ENCODE assay signal across 22 cellular contexts in the genomic region with DNA sequence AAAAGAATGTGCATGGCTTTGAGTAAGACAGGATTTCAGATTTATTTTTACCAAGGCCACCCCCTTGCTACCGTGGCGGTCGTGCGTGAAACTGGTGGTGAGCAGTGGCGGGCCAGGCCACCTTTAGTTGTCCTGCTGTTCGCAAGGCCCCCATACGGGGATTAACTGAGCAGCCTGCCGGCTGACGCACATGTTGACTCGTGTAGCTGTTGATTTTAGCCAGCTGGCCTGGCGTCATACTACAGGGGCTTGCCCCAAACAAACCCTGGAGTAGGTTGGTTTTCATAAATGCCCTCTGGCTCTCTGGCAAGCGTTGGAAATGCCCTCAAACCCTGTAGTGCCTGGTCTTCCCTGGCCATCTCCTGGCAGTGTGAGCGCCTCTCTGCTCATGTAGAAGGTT.
"Had no signal": no experiment of that assay in that cellular context is flagged by ENCODE, and none has a peak within 500 bp of the region (broad histone marks: within the 10 kb centered on the region; RNA-seq: fewer than 3 reads in every experiment).

No MANE protein-coding gene starts in this region.

- DNase-seq: activated CD4-positive, alpha-beta T cell treated with anti-CD3 and anti-CD28 coated beads for 1 hour; activated CD4-positive, alpha-beta T cell treated with anti-CD3 and anti-CD28 coated beads, Interleukin-2, amount 50 U/mL, for 1 hour; activated CD8-positive, alpha-beta T cell treated with anti-CD3 and anti-CD28 coated beads, Interleukin-2, amount 10 ng/mL, durations not matched to agents 7 days and 5 days; activated gamma-delta T cell; activated naive CD4-positive, alpha-beta T cell treated with anti-CD3 and anti-CD28 coated beads, Interleukin-2, amount 50 U/mL, for 16 hours; body of pancreas; foreskin melanocyte; immature natural killer cell; left ventricle myocardium superior; mammary epithelial cell; midbrain; nephron progenitor cell; stimulated activated CD4-positive, alpha-beta T cell treated with anti-CD3 and anti-CD28 coated beads, Interleukin-15, amount 100 ng/mL, for 24 hours; T-helper 1 cell; upper lobe of right lung had no signal

- H3K4me1 ChIP-seq: body of pancreas, parathyroid adenoma, right lobe of liver, upper lobe of right lung had no signal

- ATAC-seq: activated CD8-positive, alpha-beta T cell treated with anti-CD3 and anti-CD28 coated beads, Interleukin-2, amount 10 ng/mL, durations not matched to agents 7 days and 5 days; body of pancreas; left ventricle myocardium superior; stimulated activated memory B cell treated with anti-CD40 and anti-IgM and Interleukin-4, amounts not matched to agents 10 μg/mL and 1 μg/mL and 100 μg/mL, for 72 hours; upper lobe of right lung had no signal

- H3K27me3 ChIP-seq: body of pancreas, cardiac muscle cell, right lobe of liver, upper lobe of right lung had no signal

- FAIRE-seq: endometrium had no signal

- H3K36me3 ChIP-seq: cardiac muscle cell had no signal

- H3K4me3 ChIP-seq: body of pancreas, cardiac muscle cell, right lobe of liver, smooth muscle cell, thoracic aorta, upper lobe of right lung had no signal

- H3K27ac ChIP-seq: body of pancreas, cardiac muscle cell, parathyroid adenoma, right lobe of liver, thoracic aorta, upper lobe of right lung had no signal

- H3K9me3 ChIP-seq: body of pancreas, right lobe of liver, thoracic aorta, upper lobe of right lung had no signal
